In genomic region chrX:18425199-18426003, GRCh38 we compare ENCODE assay signal across 8 cellular contexts. TPM values are rescaled to one million over a fixed set of nuclear protein-coding genes. Genes with fewer than 3 reads are reported as not detected.
DNase-seq lines count a peak whose midpoint lies in the region; ATAC-seq and TF ChIP-seq lines count a peak whose summit lies in the region.

TSS of gene CDKL5 (plus strand) at chrX:18425608. CDS start at chrX:18507097, 81,489 bp downstream.

- peak; percentile 95 for ATAC-seq in GM19438 (IDR thresholded peaks at IDR 0.05; ENCODE audit: low read depth, unreplicated experiment)
- ATAC-seq in HG03565 (IDR thresholded peaks at IDR 0.05; ENCODE audit: unreplicated experiment), result peak; percentile 85
- ATAC-seq in left lobe of liver, result peak; percentile 97

- H3K27ac ChIP-seq in C4-2B, result peak within 1 kb of the TSS; percentile 51

- no peak for TF ChIP-seq CTCF in C4-2B (conservative IDR thresholded peaks at IDR 0.05)

- DNase-seq in NCI-H748 treated with DMSO at 0.1 percent for 48 hours (lab: John Stamatoyannopoulos, UW) (peak; percentile 92), dermis blood vessel endothelial cell (peak; percentile 94), left lobe of liver (ENCODE audit: low spot score) (peak; percentile 97)
- peak; percentile 95 to 96 for DNase-seq in activated CD4-positive, alpha-beta T cell treated with anti-CD3 and anti-CD28 coated beads, Interleukin-2, amount 50 U/mL, for 4 hours
- DNase-seq in stimulated activated CD4-positive, alpha-beta T cell treated with anti-CD3 and anti-CD28 coated beads, Interleukin-1b, Interleukin-23, amount 100 ng/mL, for 48 hours, result peak; percentile 95

RNA-seq across cellular contexts. Expression of gene CDKL5, which starts in this region (rescaled TPM):
- total RNA-seq in dermis blood vessel endothelial cell (6.0 and 6.2 TPM in 2 replicates), left lobe of liver (1.7 TPM)

Comparison
In these comparisons a context has a peak if more than half of its experiments do, and no peak if none do; other contexts are left out.
1. Peak in every context shown above with its lines: DNase-seq, ATAC-seq and H3K27ac ChIP-seq.